Comparison of ENCODE assay signal across 27 cellular contexts in genomic region chr12:63095369-63095967, GRCh38. TPM values are rescaled to one million over a fixed set of nuclear protein-coding genes. Genes with fewer than 3 reads are reported as not detected.
"Had no signal": no experiment of that assay in that cellular context is flagged by ENCODE, and none has a peak within 500 bp of the region (broad histone marks: within the 10 kb centered on the region; RNA-seq: fewer than 3 reads in every experiment).

No MANE protein-coding gene starts in this region.

- ATAC-seq: naive thymus-derived CD4-positive, alpha-beta T cell; natural killer cell; psoas muscle; right cardiac atrium; sciatic nerve; stimulated activated effector memory CD8-positive, alpha-beta T cell treated with anti-CD3 and anti-CD28 coated beads, Interleukin-12 subunit alpha, Interleukin-12 subunit beta, amount 100 ng/mL, for 72 hours; stimulated activated naive B cell treated with anti-CD40 and anti-IgM and Interleukin-4, amounts not matched to agents 10 μg/mL and 1 μg/mL and 100 μg/mL, for 72 hours; upper lobe of right lung had no signal

- H3K27me3 ChIP-seq: neural progenitor cell, ovary, stomach, thyroid gland, tibial nerve, upper lobe of right lung, uterus had no signal

- H3K27ac ChIP-seq: neural progenitor cell, ovary, parathyroid adenoma, psoas muscle, skin epidermis, stomach, thoracic aorta, thyroid gland, tibial nerve, upper lobe of right lung, uterus had no signal

- H3K9me3 ChIP-seq: ovary, psoas muscle, stomach, thoracic aorta, thyroid gland, tibial nerve, upper lobe of right lung, uterus had no signal

- H3K4me3 ChIP-seq: neural progenitor cell, ovary, psoas muscle, skin epidermis, stomach, thoracic aorta, thyroid gland, tibial nerve, upper lobe of right lung, uterus had no signal

- DNase-seq: naive thymus-derived CD4-positive, alpha-beta T cell; natural killer cell; occipital lobe; ovary; posterior cingulate gyrus; psoas muscle; right cardiac atrium; stimulated activated CD4-positive, alpha-beta T cell treated with anti-CD3 and anti-CD28 coated beads, Interleukin-15, amount 100 ng/mL, for 24 hours; stimulated activated CD4-positive, alpha-beta T cell treated with anti-CD3 and anti-CD28 coated beads, Interleukin-2, amount 100 ng/mL, for 24 hours; stimulated activated CD4-positive, alpha-beta T cell treated with anti-CD3 and anti-CD28 coated beads, Interleukin-2, amount 100 ng/mL, for 48 hours; stimulated activated CD4-positive, alpha-beta T cell treated with anti-CD3 and anti-CD28 coated beads, Interleukin-4, amount 100 ng/mL, for 24 hours; stimulated activated naive B cell treated with anti-CD40 and anti-IgM and Interleukin-4, amounts not matched to agents 10 μg/mL and 1 μg/mL and 100 μg/mL, for 72 hours; stimulated activated naive CD4-positive, alpha-beta T cell treated with Interleukin-2 at 50 U/mL for 16 hours; stomach; thyroid gland; upper lobe of right lung; uterus had no signal

- H3K36me3 ChIP-seq: neural progenitor cell, ovary, stomach, thoracic aorta, thyroid gland, tibial nerve, upper lobe of right lung, uterus had no signal

- H3K9ac ChIP-seq: neural progenitor cell, parathyroid adenoma had no signal

- H3K4me1 ChIP-seq: neural progenitor cell, parathyroid adenoma, psoas muscle, stomach, thyroid gland, tibial nerve, upper lobe of right lung, uterus had no signal

RNA-seq across cellular contexts. Expression of gene AVPR1A, which starts 55.5 kb away (rescaled TPM):
- total RNA-seq: osteoblast, progenitor cell of endocrine pancreas had no signal
- polyA plus RNA-seq: naive thymus-derived CD4-positive, alpha-beta T cell; neural cell had no signal
